In the genomic region with DNA sequence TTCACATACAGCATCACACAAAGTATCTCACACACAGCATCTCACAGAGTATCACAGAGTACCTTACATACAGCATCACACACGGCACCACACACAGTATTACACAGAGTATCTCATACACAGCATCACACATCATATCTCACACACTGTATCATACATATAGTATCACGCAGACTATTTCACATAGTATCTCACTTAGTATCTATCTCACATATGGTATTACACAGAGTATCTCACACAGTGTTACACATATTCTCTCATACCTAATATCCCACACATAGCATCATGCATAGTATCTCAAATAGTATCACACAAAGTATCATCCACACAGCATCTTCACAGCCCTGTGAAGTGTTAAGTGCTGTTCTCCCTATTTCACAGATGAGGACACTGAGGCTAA, we compare ENCODE assay signal across 19 cellular contexts.
DNase-seq lines count a peak whose midpoint lies in the region; ATAC-seq, FAIRE-seq and TF ChIP-seq lines count a peak whose summit lies in the region.
"Had no signal": no experiment of that assay in that cellular context is flagged by ENCODE, and none has a peak within 500 bp of the region (broad histone marks: within the 10 kb centered on the region; RNA-seq: fewer than 3 reads in every experiment).

No MANE protein-coding gene starts in this region.

- no peak for TF ChIP-seq POLR2A in H1 (IDR thresholded peaks at IDR 0.05; ENCODE audit: control extremely low read depth in 1 of 2, low read depth in 2 of 2, low read length in 2 of 2)

- CTCF ChIA-PET in H1 (lab: Charles Lee; ENCODE audit: partially characterized antibody) (interaction anchor here (0.6 kb wide), 1 partner anchor 477 kb away, joined by 3 read pairs; no protein-coding TSS in a partner anchor), T-cell (lab: Charles Lee) (no interaction called here)

- H3K4me3 Mint-ChIP-seq in natural killer cell treated with Interleukin-12 subunit alpha and Interleukin-12 subunit beta and Interleukin-15 and Interleukin-18, amount 100 ng/mL, for 72 hours: no peak overlapping the region
- H3K4me3 Mint-ChIP-seq in natural killer cell: no peak overlapping the region
- no peak overlapping the region for H3K4me3 Mint-ChIP-seq in T-cell
- H3K4me3 Mint-ChIP-seq: B cell; CD4-positive, alpha-beta T cell; HFFc6 had no signal

- 0 out of 2 replicates have a peak overlapping the region, but pooled peaks have one; percentile 99 for H2BK15ac ChIP-seq in H1 (ENCODE audit: low read length)

- POLR2A ChIA-PET in H1 (lab: Charles Lee; ENCODE audit: partially characterized antibody): no interaction called here
- POLR2A ChIA-PET in T-cell (lab: Charles Lee): no interaction called here

- intact Hi-C loops in natural killer cell (cut with micrococcal nuclease): no loop called here
- intact Hi-C loops in dorsolateral prefrontal cortex (cut with DNase I): no loop called here

- H2BK5ac ChIP-seq in H1 (ENCODE audit: low read depth, low read length): peak overlapping the region; percentile 85; the same call in 1 of the 2 replicates

- H3K23me2 ChIP-seq in H1 (ENCODE audit: low read depth, low read length): no peaks in the 10 kb centered on the region

- H3K4me3 ChIP-seq in H1 (ENCODE audit: extremely low read depth in 1 of 4, insufficient read depth in 2 of 4, low read depth in 3 of 4, low read length in 4 of 4) (no peak overlapping the region), dorsolateral prefrontal cortex (no peak overlapping the region)
- H3K4me3 ChIP-seq: HAP-1 had no signal

- no peaks in the 10 kb centered on the region for H3K36me3 Mint-ChIP-seq in natural killer cell treated with Interleukin-12 subunit alpha and Interleukin-12 subunit beta and Interleukin-15 and Interleukin-18, amount 100 ng/mL, for 72 hours
- H3K36me3 Mint-ChIP-seq in natural killer cell (no peaks in the 10 kb centered on the region), T-cell (peaks cover 3% of the 10 kb centered on the region)

- no peak overlapping the region for H3K27ac Mint-ChIP-seq in natural killer cell treated with Interleukin-12 subunit alpha and Interleukin-12 subunit beta and Interleukin-15 and Interleukin-18, amount 100 ng/mL, for 72 hours
- H3K27ac Mint-ChIP-seq in natural killer cell (no peak overlapping the region), T-cell (no peak overlapping the region)
- H3K27ac Mint-ChIP-seq: B cell; CD4-positive, alpha-beta T cell; HFFc6 had no signal

- peak overlapping the region; percentile 91; the same call in 1 of the 2 replicates for H2BK20ac ChIP-seq in H1 (ENCODE audit: low read length)

- H2AFZ ChIP-seq in H1 (ENCODE audit: low read length): no peak overlapping the region

- H3K9me3 Mint-ChIP-seq in natural killer cell treated with Interleukin-12 subunit alpha and Interleukin-12 subunit beta and Interleukin-15 and Interleukin-18, amount 100 ng/mL, for 72 hours: no peaks in the 10 kb centered on the region
- H3K9me3 Mint-ChIP-seq in natural killer cell: no peaks in the 10 kb centered on the region
- no peaks in the 10 kb centered on the region for H3K9me3 Mint-ChIP-seq in T-cell
- H3K9me3 Mint-ChIP-seq: CD4-positive, alpha-beta T cell had no signal

- H3K27me3 Mint-ChIP-seq in natural killer cell treated with Interleukin-12 subunit alpha and Interleukin-12 subunit beta and Interleukin-15 and Interleukin-18, amount 100 ng/mL, for 72 hours: peaks cover 21 to 27% of the 10 kb centered on the region in 2 donors
- H3K27me3 Mint-ChIP-seq in natural killer cell (ENCODE audit: low read depth in 2 of 2) (peaks cover 27 to 37% of the 10 kb centered on the region in 2 donors), T-cell (peaks cover 6 to 7% of the 10 kb centered on the region in 2 donors)
- H3K27me3 Mint-ChIP-seq: CD4-positive, alpha-beta T cell had no signal

- no peak overlapping the region for H3K4ac ChIP-seq in H1 (replicated peaks; ENCODE audit: insufficient read length, low read depth, low read length)

- H4K20me1 ChIP-seq in H1 (replicated peaks in 1 of 2; ENCODE audit: control insufficient read depth in 1 of 2, insufficient read depth in 2 of 2, low read length in 2 of 2): no peaks in the 10 kb centered on the region

- peaks cover 0 to 8% of the 10 kb centered on the region in 2 donors for H3K4me1 Mint-ChIP-seq in natural killer cell treated with Interleukin-12 subunit alpha and Interleukin-12 subunit beta and Interleukin-15 and Interleukin-18, amount 100 ng/mL, for 72 hours (ENCODE audit: low read depth in 2 of 2)
- H3K4me1 Mint-ChIP-seq in natural killer cell: peaks cover 0 to 12% of the 10 kb centered on the region in 2 donors
- peaks cover 8 to 16% (median 12%) of the 10 kb centered on the region in 3 donors for H3K4me1 Mint-ChIP-seq in T-cell
- H3K4me1 Mint-ChIP-seq: B cell had no signal

- H3K27ac ChIP-seq in KOPT-K1 (ENCODE audit: low read depth, low read length, poor library complexity, severe bottlenecking) (peak overlapping the region; percentile 52), H1 (ENCODE audit: low read depth, low read length) (no peak overlapping the region), dorsolateral prefrontal cortex (no peak overlapping the region)

- H4K5ac ChIP-seq in H1 (ENCODE audit: insufficient read length, low read depth, low read length): no peak overlapping the region

- H3K27me3 ChIP-seq in H1 (replicated peaks in 1 of 4; ENCODE audit: control insufficient read depth in 3 of 4, extremely low read depth in 1 of 4, insufficient read depth in 3 of 4, low read length in 3 of 4) (peaks cover 0 to 4% (median 3%) of the 10 kb centered on the region in 4 experiments; a peak in 1 of 7 replicates), dorsolateral prefrontal cortex (peaks cover 0 to 11% (median 0%) of the 10 kb centered on the region in 45 donors)

- peak overlapping the region; percentile 99; the same call in 1 of the 2 replicates for H2BK12ac ChIP-seq in H1 (ENCODE audit: low read depth, low read length)

- H2BK120ac ChIP-seq in H1 (replicated peaks; ENCODE audit: low read depth, low read length): no peak overlapping the region

- DNase-seq in natural killer cell treated with Interleukin-12 subunit alpha and Interleukin-12 subunit beta and Interleukin-15 and Interleukin-18, amount 100 ng/mL, for 72 hours (ENCODE audit: low spot score): no peak
- DNase-seq in natural killer cell (no peak), H1 (ENCODE audit: low read depth in 1 of 2, low spot score in 2 of 2) (no peak), T-cell (no peak), NCI-H82 treated with DMSO at 0.1 percent for 48 hours (lab: John Stamatoyannopoulos, UW; ENCODE audit: unreplicated experiment) (no peak), dorsolateral prefrontal cortex (no peak)
- DNase-seq: C1 segment of cervical spinal cord; Calu3; CD4-positive, alpha-beta T cell; DMS153; DMS79 treated with DMSO at 0.1 percent for 48 hours; EL; GOT3; HFFc6 had no signal

- H3K56ac ChIP-seq in H1 (replicated peaks; ENCODE audit: insufficient read length, low read depth, low read length): no peak overlapping the region

- H4K91ac ChIP-seq in H1 (replicated peaks; ENCODE audit: insufficient read length, low read length): no peak overlapping the region

- WGBS in H1 (ENCODE audit: extremely low coverage in 1 of 2, insufficient coverage in 1 of 2, insufficient read length in 1 of 2, insufficient replicate concordance in 2 of 2, low coverage in 1 of 2, low lambda C conversion rate in 2 of 2, missing lambda C conversion rate in 1 of 2), 2 experiments: 82% methylated on average over 2 of the region's 2 CpGs; no CpG with 5 or more reads in 1 of the 2 experiments

- no peak for TF ChIP-seq RAD21 in H1 (IDR thresholded peaks at IDR 0.05 in 1 of 2, conservative IDR thresholded peaks at IDR 0.05 in 1 of 2; ENCODE audit: low read depth in 2 of 2, low read length in 2 of 2)

- TF ChIP-seq EP300 in H1 (IDR thresholded peaks at IDR 0.05; ENCODE audit: borderline replicate concordance in 1 of 2, low read depth in 2 of 2, low read length in 2 of 2): no peak

- H3K4me1 ChIP-seq in H1 (replicated peaks in 1 of 4; ENCODE audit: control insufficient read depth in 3 of 4, insufficient read depth in 4 of 4, low read length in 3 of 4): peaks cover 4 to 20% (median 14%) of the 10 kb centered on the region in 4 experiments
- H3K4me1 ChIP-seq: HAP-1 had no signal

- H2AK5ac ChIP-seq in H1 (ENCODE audit: low read depth, low read length): peak overlapping the region; percentile 95

- H3K9me3 ChIP-seq in KOPT-K1 (ENCODE audit: insufficient read depth, low read length, poor library complexity, severe bottlenecking) (peaks cover 4% of the 10 kb centered on the region), H1 (ENCODE audit: insufficient read depth in 2 of 2, low read depth in 1 of 2, low read length in 1 of 2) (no peaks in the 10 kb centered on the region)
- H3K9me3 ChIP-seq: HAP-1 had no signal

- no peak overlapping the region for H4K8ac ChIP-seq in H1 (ENCODE audit: extremely low read depth, insufficient read depth, low read length)

- peak; percentile 34 to 41 for ATAC-seq in natural killer cell treated with Interleukin-12 subunit alpha and Interleukin-12 subunit beta and Interleukin-15 and Interleukin-18, amount 100 ng/mL, for 72 hours
- ATAC-seq in natural killer cell (no peak), T-cell (replicated peaks in 1 of 4) (no peak)

- H3K9ac ChIP-seq in H1 (replicated peaks in 1 of 4; ENCODE audit: extremely low read depth in 1 of 4, low read depth in 3 of 4, low read length in 3 of 4): no peak overlapping the region

- H3K79me2 ChIP-seq in H1 (ENCODE audit: control insufficient read depth in 1 of 2, insufficient read depth in 2 of 2, low read length in 2 of 2): no peaks in the 10 kb centered on the region

- H3K14ac ChIP-seq in H1 (ENCODE audit: insufficient read length): no peak overlapping the region

- H3K23ac ChIP-seq in H1 (ENCODE audit: insufficient read length): no peak overlapping the region

- no peak for TF ChIP-seq CTCF in natural killer cell (IDR thresholded peaks at IDR 0.05)
- TF ChIP-seq CTCF in H1 (IDR thresholded peaks at IDR 0.05; ENCODE audit: control extremely low read depth in 1 of 3, insufficient read depth in 1 of 3, low read depth in 1 of 3, low read length in 3 of 3): no peak
- TF ChIP-seq CTCF in dorsolateral prefrontal cortex (IDR thresholded peaks at IDR 0.05 in 54 of 56, conservative IDR thresholded peaks at IDR 0.05 in 2 of 56; ENCODE audit: low read depth in 1 of 56, partially characterized antibody in 56 of 56): no peak

- H3K36me3 ChIP-seq in KOPT-K1 (ENCODE audit: insufficient read depth, low read length) (no peaks in the 10 kb centered on the region), H1 (ENCODE audit: control insufficient read depth in 2 of 4, insufficient read depth in 4 of 4, low read length in 3 of 4) (no peaks in the 10 kb centered on the region)
- H3K36me3 ChIP-seq: HAP-1 had no signal

- no peak overlapping the region for H3K4me2 ChIP-seq in H1 (ENCODE audit: insufficient read depth in 1 of 2, low read depth in 2 of 2, low read length in 2 of 2)

- no peaks in the 10 kb centered on the region for H3K79me1 ChIP-seq in H1 (ENCODE audit: low read depth, low read length)

- no peak overlapping the region for H3K18ac ChIP-seq in H1 (ENCODE audit: extremely low read depth, low read length)

- FAIRE-seq in H1 (lab: Jason Lieb, UNC): no peak
- FAIRE-seq: G401.6, GM12892 had no signal

TF ChIP-seq in H1, 55 proteins besides CTCF, POLR2A, EP300 and RAD21 (continues in another document):
- TF ChIP-seq FOSL1 (IDR thresholded peaks at IDR 0.05; ENCODE audit: insufficient read depth, low read depth, low read length): no peak
- TF ChIP-seq EZH2 (IDR thresholded peaks at IDR 0.05; ENCODE audit: low read depth, low read length, severe bottlenecking): no peak
- TF ChIP-seq SRF (IDR thresholded peaks at IDR 0.05; ENCODE audit: low read depth, low read length): no peak

Comparison
In these comparisons a context has a peak if more than half of its experiments do, and no peak if none do; other contexts are left out.
1. ATAC-seq: peak in natural killer cell treated with Interleukin-12 subunit alpha and Interleukin-12 subunit beta and Interleukin-15 and Interleukin-18, amount 100 ng/mL, for 72 hours (2 of 2); none in natural killer cell (0 of 3) and T-cell (0 of 4).